15 cellular contexts compared by ENCODE assay signal in the genomic region with DNA sequence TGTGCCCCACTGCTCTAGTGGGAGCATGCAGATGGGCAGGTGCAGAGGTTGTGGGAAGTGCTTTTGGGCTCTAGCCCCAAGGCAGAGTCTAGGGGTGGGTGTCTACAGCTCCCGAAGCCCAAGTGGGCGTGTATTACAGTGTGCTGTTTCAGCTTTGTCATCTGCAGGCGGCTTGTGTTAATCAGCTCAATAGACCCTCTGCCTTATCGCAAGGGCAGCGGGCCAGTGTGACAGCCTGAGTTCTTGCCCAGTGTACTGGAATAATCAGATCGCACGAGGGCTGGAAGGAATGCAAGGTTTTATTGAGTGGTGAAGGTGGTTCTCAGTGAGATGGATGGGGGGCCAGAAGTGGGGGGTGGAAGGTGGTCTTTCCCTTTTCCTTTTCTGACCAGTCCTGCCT.
DNase-seq lines count a peak whose midpoint lies in the region; ATAC-seq and TF ChIP-seq lines count a peak whose summit lies in the region.
"Had no signal": no experiment of that assay in that cellular context is flagged by ENCODE, and none has a peak within 500 bp of the region (broad histone marks: within the 10 kb centered on the region; RNA-seq: fewer than 3 reads in every experiment).

No MANE protein-coding gene starts in this region.

- no peak for TF ChIP-seq CTCF in GM23338 (conservative IDR thresholded peaks at IDR 0.05; ENCODE audit: low read depth in 2 of 2)

- no peak overlapping the region for H2AFZ ChIP-seq in GM23338

- no peak overlapping the region for H3K4me2 ChIP-seq in GM23338
- H3K4me2 ChIP-seq: A549 had no signal

- H4K20me1 ChIP-seq in GM23338 (replicated peaks; ENCODE audit: insufficient read depth) = no peaks in the 10 kb centered on the region

- no peaks in the 10 kb centered on the region for H3K9me2 ChIP-seq in GM23338 (ENCODE audit: insufficient read depth)

- H3K27me3 Mint-ChIP-seq in GM23338 (ENCODE audit: insufficient read depth, low read depth, poor library complexity) = no peaks in the 10 kb centered on the region
- H3K27me3 Mint-ChIP-seq: CD8-positive, alpha-beta memory T cell had no signal

- H3K79me2 ChIP-seq in GM23338 (replicated peaks; ENCODE audit: insufficient read depth) = no peaks in the 10 kb centered on the region

- no peak for ATAC-seq in GM23338
- ATAC-seq in GM19397 (IDR thresholded peaks at IDR 0.05; ENCODE audit: unreplicated experiment) = no peak
- no peak for ATAC-seq in HG03571 (IDR thresholded peaks at IDR 0.05; ENCODE audit: unreplicated experiment)
- ATAC-seq: A549 had no signal

- H3K27me3 ChIP-seq in GM23338 (ENCODE audit: insufficient read depth) = no peaks in the 10 kb centered on the region

- H3F3A ChIP-seq in GM23338 (replicated peaks; ENCODE audit: low read depth) = no peaks in the 10 kb centered on the region

- H3K36me3 Mint-ChIP-seq in GM23338 (ENCODE audit: low read depth) = peaks cover 2% of the 10 kb centered on the region; the same call in 1 of the 3 replicates
- H3K36me3 Mint-ChIP-seq: CD8-positive, alpha-beta memory T cell had no signal

- no peaks in the 10 kb centered on the region for H3K4me1 Mint-ChIP-seq in GM23338
- H3K4me1 Mint-ChIP-seq: CD8-positive, alpha-beta memory T cell had no signal

- intact Hi-C loops in posterior vena cava (cut with DNase I) = no loop called here

- no peak overlapping the region for H3K4me3 Mint-ChIP-seq in GM23338
- H3K4me3 Mint-ChIP-seq: CD8-positive, alpha-beta memory T cell had no signal

- DNase-seq in GM23338 (ENCODE audit: low spot score) (peak; percentile 2), NCI-H146 treated with DMSO at 0.1 percent for 48 hours (lab: John Stamatoyannopoulos, UW; ENCODE audit: unreplicated experiment) (peak; percentile 5), ecto neural progenitor cell (ENCODE audit: low spot score) (peak; percentile 62), posterior vena cava (ENCODE audit: low spot score) (peak; percentile 41)
- no peak for DNase-seq in activated CD4-positive, alpha-beta T cell treated with anti-CD3 and anti-CD28 coated beads, Interleukin-2, amount 50 U/mL, for 1 hour
- DNase-seq in NK-92 treated with Interleukin-12 subunit alpha and Interleukin-12 subunit beta, amount 100 ng/mL, for 24 hours (lab: John Stamatoyannopoulos, UW) = no peak
- DNase-seq: Caco-2; CD8-positive, alpha-beta memory T cell; DND-41; GDM1; H7; IMR-90 had no signal

- H3K4me3 ChIP-seq in GM23338 = no peak overlapping the region
- H3K4me3 ChIP-seq: A549 had no signal

- H3K36me3 ChIP-seq in GM23338 (ENCODE audit: insufficient read depth) = no peaks in the 10 kb centered on the region

- no peak overlapping the region for H3K27ac ChIP-seq in GM23338 (ENCODE audit: low read depth)
- H3K27ac ChIP-seq: A549 had no signal

- H3K9me3 Mint-ChIP-seq in GM23338 = peaks cover 6% of the 10 kb centered on the region; the same call in 2 of the 3 replicates

- no peak overlapping the region for H3K27ac Mint-ChIP-seq in GM23338
- H3K27ac Mint-ChIP-seq: CD8-positive, alpha-beta memory T cell had no signal

- no peaks in the 10 kb centered on the region for H3K4me1 ChIP-seq in GM23338 (ENCODE audit: insufficient read depth)
- H3K4me1 ChIP-seq: A549, Caco-2 had no signal

TF ChIP-seq in GM23338, 12 proteins besides CTCF, POLR2A, EP300 and RAD21:
- TF ChIP-seq JUNB (IDR thresholded peaks at IDR 0.05; ENCODE audit: unreplicated experiment) = no peak
- TF ChIP-seq ZNF114 (CRISPR knock-in tag; IDR thresholded peaks at IDR 0.05) = no peak
- no peak for TF ChIP-seq POLR2AphosphoS5 (IDR thresholded peaks at IDR 0.05; ENCODE audit: low read depth)
- no peak for TF ChIP-seq EZH2 (IDR thresholded peaks at IDR 0.05; ENCODE audit: low read depth, unreplicated experiment)
- TF ChIP-seq, protein P1, sequence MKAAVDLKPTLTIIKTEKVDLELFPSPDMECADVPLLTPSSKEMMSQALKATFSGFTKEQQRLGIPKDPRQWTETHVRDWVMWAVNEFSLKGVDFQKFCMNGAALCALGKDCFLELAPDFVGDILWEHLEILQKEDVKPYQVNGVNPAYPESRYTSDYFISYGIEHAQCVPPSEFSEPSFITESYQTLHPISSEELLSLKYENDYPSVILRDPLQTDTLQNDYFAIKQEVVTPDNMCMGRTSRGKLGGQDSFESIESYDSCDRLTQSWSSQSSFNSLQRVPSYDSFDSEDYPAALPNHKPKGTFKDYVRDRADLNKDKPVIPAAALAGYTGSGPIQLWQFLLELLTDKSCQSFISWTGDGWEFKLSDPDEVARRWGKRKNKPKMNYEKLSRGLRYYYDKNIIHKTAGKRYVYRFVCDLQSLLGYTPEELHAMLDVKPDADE (IDR thresholded peaks at IDR 0.05) = no peak
TF ChIP-seq in GM23338: peak in this region for 0.

Comparison
In these comparisons a context has a peak if more than half of its experiments do, and no peak if none do; other contexts are left out.
1. DNase-seq: peak in GM23338 (single experiment), NCI-H146 treated with DMSO at 0.1 percent for 48 hours (single experiment), ecto neural progenitor cell (single experiment) and posterior vena cava (single experiment); none in activated CD4-positive, alpha-beta T cell treated with anti-CD3 and anti-CD28 coated beads, Interleukin-2, amount 50 U/mL, for 1 hour (single experiment) and NK-92 treated with Interleukin-12 subunit alpha and Interleukin-12 subunit beta, amount 100 ng/mL, for 24 hours (single experiment).